ENCODE assay signal across 16 cellular contexts in genomic region chr3:84963137-84963536, GRCh38. TPM values are rescaled to one million over a fixed set of nuclear protein-coding genes. Genes with fewer than 3 reads are reported as not detected.
"Had no signal": no experiment of that assay in that cellular context is flagged by ENCODE, and none has a peak within 500 bp of the region (broad histone marks: within the 10 kb centered on the region; RNA-seq: fewer than 3 reads in every experiment).

No MANE protein-coding gene starts in this region.

- FAIRE-seq: bronchial epithelial cell had no signal

- H3K4me3 Mint-ChIP-seq: activated CD8-positive, alpha-beta T cell treated with anti-CD3 and anti-CD28 coated beads for 36 hours; activated T-helper 1 cell treated with anti-CD3 and anti-CD28 coated beads, Interleukin-12 subunit alpha, Interleukin-12 subunit beta, Interleukin-2, Interleukin-4 antibody, amounts not matched to agents 30 ng/mL and 10 ng/mL and 1 ng/mL, durations not matched to agents 14 hours and 24 hours and 36 hours; mesothelial cell of epicardium; naive B cell; stimulated activated memory B cell treated with anti-CD40 and anti-IgM and Interleukin-4, amounts not matched to agents 10 μg/mL and 1 μg/mL and 100 μg/mL, for 72 hours had no signal

- H3K4me1 ChIP-seq: foreskin keratinocyte had no signal

- H3K36me3 Mint-ChIP-seq: mesothelial cell of epicardium; stimulated activated memory B cell treated with anti-CD40 and anti-IgM and Interleukin-4, amounts not matched to agents 10 μg/mL and 1 μg/mL and 100 μg/mL, for 72 hours had no signal

- H3K79me2 ChIP-seq: hepatocyte had no signal

- H3K9me3 Mint-ChIP-seq: activated CD8-positive, alpha-beta T cell treated with anti-CD3 and anti-CD28 coated beads for 36 hours; activated T-helper 1 cell treated with anti-CD3 and anti-CD28 coated beads, Interleukin-12 subunit alpha, Interleukin-12 subunit beta, Interleukin-2, Interleukin-4 antibody, amounts not matched to agents 30 ng/mL and 10 ng/mL and 1 ng/mL, durations not matched to agents 14 hours and 24 hours and 36 hours; mesothelial cell of epicardium; stimulated activated memory B cell treated with anti-CD40 and anti-IgM and Interleukin-4, amounts not matched to agents 10 μg/mL and 1 μg/mL and 100 μg/mL, for 72 hours had no signal

- H3K4me3 ChIP-seq: hepatocyte, tibial artery had no signal

- DNase-seq: activated CD8-positive, alpha-beta memory T cell treated with anti-CD3 and anti-CD28 coated beads, Interleukin-2, amount 50 U/mL, for 48 hours; activated CD8-positive, alpha-beta T cell treated with anti-CD3 and anti-CD28 coated beads for 36 hours; activated naive CD4-positive, alpha-beta T cell; aorta; foreskin keratinocyte; naive B cell; right cardiac atrium; stimulated activated CD4-positive, alpha-beta T cell treated with anti-CD3 and anti-CD28 coated beads, Interleukin-1b, Interleukin-23, amount 100 ng/mL, for 48 hours; SW 1271; tibial artery had no signal

- H3K9me3 ChIP-seq: neutrophil, tibial artery had no signal

- H3K4me2 ChIP-seq: hepatocyte had no signal

- H3K27ac ChIP-seq: foreskin keratinocyte, hepatocyte, neutrophil, tibial artery had no signal

- H2AFZ ChIP-seq: hepatocyte had no signal

- ATAC-seq: activated CD8-positive, alpha-beta T cell treated with anti-CD3 and anti-CD28 coated beads for 36 hours; foreskin keratinocyte; right cardiac atrium; stimulated activated memory B cell treated with anti-CD40 and anti-IgM and Interleukin-4, amounts not matched to agents 10 μg/mL and 1 μg/mL and 100 μg/mL, for 72 hours had no signal

- H3K36me3 ChIP-seq: neutrophil, tibial artery had no signal

RNA-seq across cellular contexts. Expression of gene CADM2, which starts 4.3 kb away (rescaled TPM):
- total RNA-seq: activated T-helper 1 cell treated with anti-CD3 and anti-CD28 coated beads, Interleukin-12 subunit alpha, Interleukin-12 subunit beta, Interleukin-2, Interleukin-4 antibody, amounts not matched to agents 30 ng/mL and 10 ng/mL and 1 ng/mL, durations not matched to agents 14 hours and 24 hours and 36 hours; foreskin keratinocyte had no signal
- polyA plus RNA-seq: aorta had no signal
